In the genomic region with DNA sequence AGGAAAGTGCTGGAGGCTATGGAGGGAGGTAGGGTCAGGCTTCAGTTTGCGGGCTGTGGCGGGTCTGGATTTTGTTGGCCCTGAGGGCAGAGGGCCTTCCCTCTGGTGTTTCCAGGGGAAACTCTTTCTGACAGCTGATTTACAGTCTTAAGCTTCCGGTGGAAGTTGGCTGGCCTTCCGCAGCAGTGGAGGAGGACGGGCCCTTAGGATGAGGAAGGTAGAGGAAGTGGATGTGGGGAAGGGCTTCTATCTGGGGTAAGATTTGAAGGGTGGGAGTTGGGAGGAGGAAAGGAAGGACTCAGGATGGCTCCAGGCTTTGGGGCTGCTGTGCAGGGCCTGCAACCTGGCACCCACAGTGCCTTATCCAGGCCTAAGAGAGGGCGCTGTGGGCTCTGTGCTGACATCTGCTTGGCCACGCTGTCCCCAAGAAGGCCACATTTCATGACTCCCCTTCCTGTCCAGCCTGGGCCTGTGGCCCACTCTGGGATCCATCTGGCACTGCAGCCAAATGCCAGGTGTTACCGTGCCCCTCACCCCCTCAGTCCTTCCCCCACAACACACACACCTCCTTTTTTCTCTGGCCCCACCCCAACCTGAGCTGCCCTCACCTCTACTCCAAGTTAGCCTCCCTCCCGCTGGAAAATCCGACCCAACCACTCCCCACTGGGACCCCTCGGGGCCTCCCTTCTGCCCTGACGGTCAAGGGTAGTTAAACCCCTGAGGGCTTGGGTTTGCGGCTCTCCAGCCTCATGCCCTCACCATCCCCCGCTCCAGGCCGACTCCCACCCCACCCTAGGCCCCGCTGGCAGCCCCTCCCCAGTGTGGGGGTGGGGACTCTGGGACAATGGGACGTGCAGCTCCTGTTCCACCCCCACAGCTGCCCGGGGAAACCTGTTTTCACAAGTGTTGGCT, we compare ENCODE assay signal across 9 cellular contexts. TPM values are rescaled to one million over a fixed set of nuclear protein-coding genes. Genes with fewer than 3 reads are reported as not detected.
DNase-seq lines count a peak whose midpoint lies in the region; ATAC-seq and TF ChIP-seq lines count a peak whose summit lies in the region.
"Had no signal": no experiment of that assay in that cellular context is flagged by ENCODE, and none has a peak within 500 bp of the region (broad histone marks: within the 10 kb centered on the region; RNA-seq: fewer than 3 reads in every experiment).

No MANE protein-coding gene starts in this region.

- H3K79me2 ChIP-seq in mammary epithelial cell (ENCODE audit: insufficient read depth, low read length), result no peaks in the 10 kb centered on the region

- no peaks in the 10 kb centered on the region for H4K20me1 ChIP-seq in mammary epithelial cell (ENCODE audit: insufficient read depth, low read length)

- peak overlapping the region; percentile 44 for H2AFZ ChIP-seq in mammary epithelial cell (ENCODE audit: low read depth, low read length)

- DNase-seq in NCI-H187 (lab: John Stamatoyannopoulos, UW), result peak; percentile 68 to 81
- peak; percentile 23 for DNase-seq in mammary epithelial cell
- no peak for DNase-seq in NCI-H1048 (lab: John Stamatoyannopoulos, UW)
- DNase-seq in activated T-cell treated with anti-CD3 and anti-CD28 coated beads for 4 hours, result no peak
- DNase-seq in LoVo (ENCODE audit: low spot score), result no peak
- DNase-seq: activated gamma-delta T cell had no signal

- dilution Hi-C loops in mammary epithelial cell (cut with HindIII; ENCODE audit: low sequenced_read_pairs), result loop anchor here (5.0 kb wide), 1 partner anchor 47 kb away; no protein-coding TSS in a partner anchor

- H3K9me3 ChIP-seq in mammary epithelial cell (replicated peaks; ENCODE audit: insufficient read depth, low read length) (no peaks in the 10 kb centered on the region), mesodermal cell (ENCODE audit: control insufficient read depth, low read length) (no peaks in the 10 kb centered on the region)

- no peak for TF ChIP-seq CTCF in C4-2B (conservative IDR thresholded peaks at IDR 0.05)
- no peak for TF ChIP-seq CTCF in mammary epithelial cell (conservative IDR thresholded peaks at IDR 0.05 in 1 of 2, IDR thresholded peaks at IDR 0.05 in 1 of 2; ENCODE audit: extremely low read depth in 1 of 2, insufficient read depth in 1 of 2, low read depth in 1 of 2, low read length in 2 of 2)

- in situ Hi-C loops in mammary epithelial cell (cut with MboI; ENCODE audit: low sequenced_read_pairs in 2 of 2), result no loop called here

- no TSS peak for BruUV-seq in mammary epithelial cell (replicated peaks; lab: Mats Ljungman, UMichigan)

- no peaks in the 10 kb centered on the region for H3K36me3 ChIP-seq in mammary epithelial cell (ENCODE audit: insufficient read depth, low read length)
- no peaks in the 10 kb centered on the region for H3K36me3 ChIP-seq in mesodermal cell (ENCODE audit: control insufficient read depth, insufficient read depth, low read length)

- ATAC-seq in HG02852 (IDR thresholded peaks at IDR 0.05; ENCODE audit: unreplicated experiment), result no peak

- H3K4me2 ChIP-seq in mammary epithelial cell (ENCODE audit: insufficient read depth, low read depth, low read length), result no peak overlapping the region

- CTCF ChIA-PET in mammary epithelial cell (lab: Charles Lee; ENCODE audit: low non-redundant PET), result no interaction called here

- peaks cover 12% of the 10 kb centered on the region for H3K4me1 ChIP-seq in mammary epithelial cell (ENCODE audit: insufficient read depth, low read length)
- H3K4me1 ChIP-seq in mesodermal cell (ENCODE audit: control insufficient read depth, insufficient read depth, low read length, poor library complexity, severe bottlenecking), result no peaks in the 10 kb centered on the region

- H3K27ac ChIP-seq in C4-2B (peak overlapping the region; percentile 18), mammary epithelial cell (ENCODE audit: insufficient read depth, low read depth, low read length) (no peak overlapping the region), mesodermal cell (ENCODE audit: low read depth, low read length, severe bottlenecking) (peak overlapping the region; percentile 62)

- WGBS in mammary epithelial cell (ENCODE audit: low coverage, missing lambda C conversion rate), result 81% methylated on average over 7 of the region's 18 CpGs
- WGBS in mesodermal cell (ENCODE audit: insufficient coverage in 2 of 2), 2 experiments, result 50 to 65% methylated on average over 8 to 11 of the region's 18 CpGs

- H3K27me3 ChIP-seq in mammary epithelial cell (ENCODE audit: insufficient read depth, low read length), result no peaks in the 10 kb centered on the region

- intact Hi-C loops in mammary epithelial cell (cut with micrococcal nuclease), result no loop called here

- no peak overlapping the region for H3K4me3 ChIP-seq in mammary epithelial cell (replicated peaks in 1 of 3; ENCODE audit: insufficient read depth in 1 of 3, low read depth in 2 of 3, low read length in 3 of 3)
- no peak overlapping the region for H3K4me3 ChIP-seq in mesodermal cell (ENCODE audit: extremely low read depth, insufficient read depth, low read length, poor library complexity, severe bottlenecking)

- no peak overlapping the region for H3K9ac ChIP-seq in mammary epithelial cell (ENCODE audit: insufficient read depth, low read length)

RNA-seq across cellular contexts. Expression of gene PPP1R13B, which starts 7.7 kb away (rescaled TPM):
- 10 to 100 TPM in 1 of 2 donors, 1 to 10 TPM in 1; 6.8 to 22.8 TPM for total RNA-seq in mammary epithelial cell
- polyA plus RNA-seq in mammary epithelial cell, result 6.2 TPM
- polyA minus RNA-seq in mammary epithelial cell, result 45.8 TPM
- polyA plus RNA-seq in mesodermal cell (2013, experiment 1 of 2), result 8.7 TPM
- 5.5 TPM for polyA plus RNA-seq in mesodermal cell (2013, experiment 2 of 2)

Comparison
In these comparisons a context has a peak if more than half of its experiments do, and no peak if none do; other contexts are left out.
1. DNase-seq: peak in NCI-H187 (2 of 2) and mammary epithelial cell (single experiment); none in NCI-H1048 (single experiment), activated T-cell treated with anti-CD3 and anti-CD28 coated beads for 4 hours (single experiment) and LoVo (single experiment).